13 cellular contexts compared by ENCODE assay signal in genomic region chr11:111283945-111284481, GRCh38. TPM values are rescaled to one million over a fixed set of nuclear protein-coding genes. Genes with fewer than 3 reads are reported as not detected.
DNase-seq lines count a peak whose midpoint lies in the region; ATAC-seq, FAIRE-seq and TF ChIP-seq lines count a peak whose summit lies in the region.
"Had no signal": no experiment of that assay in that cellular context is flagged by ENCODE, and none has a peak within 500 bp of the region (broad histone marks: within the 10 kb centered on the region; RNA-seq: fewer than 3 reads in every experiment).

No MANE protein-coding gene starts in this region.

- ATAC-seq in T-helper 17 cell: no peak
- ATAC-seq in GM21381 (IDR thresholded peaks at IDR 0.05; ENCODE audit: unreplicated experiment): no peak
- no peak for ATAC-seq in GM18519 (IDR thresholded peaks at IDR 0.05; ENCODE audit: low FRiP score, unreplicated experiment)
- ATAC-seq in HG02973 (IDR thresholded peaks at IDR 0.05; ENCODE audit: unreplicated experiment): no peak

- H3K4me3 ChIP-seq in hepatocyte (no peak overlapping the region), skeletal muscle cell (ENCODE audit: low read depth, low read length) (no peak overlapping the region)
- H3K4me3 ChIP-seq in effector memory CD4-positive, alpha-beta T cell (ENCODE audit: insufficient read depth, low read depth, low read length, poor library complexity, severe bottlenecking): no peak overlapping the region
- H3K4me3 ChIP-seq: pancreas had no signal

- WGBS in hepatocyte (ENCODE audit: low lambda C conversion rate, missing lambda C conversion rate): 80% methylated on average over 33 of the region's 33 CpGs

- no peak overlapping the region for H3K27ac ChIP-seq in hepatocyte
- H3K27ac ChIP-seq in effector memory CD4-positive, alpha-beta T cell (ENCODE audit: insufficient read depth, low read length, poor library complexity, severe bottlenecking): no peak overlapping the region
- H3K27ac ChIP-seq: pancreas had no signal

- H3K4me1 ChIP-seq in hepatocyte (ENCODE audit: insufficient read depth): peaks cover 5% of the 10 kb centered on the region
- no peaks in the 10 kb centered on the region for H3K4me1 ChIP-seq in effector memory CD4-positive, alpha-beta T cell (ENCODE audit: control insufficient read depth, insufficient read depth, low read length, poor library complexity, severe bottlenecking)
- H3K4me1 ChIP-seq: pancreas had no signal

- peak overlapping the region; percentile 19 for H3K27ac Mint-ChIP-seq in T-helper 17 cell
- H3K27ac Mint-ChIP-seq: stimulated activated naive CD8-positive, alpha-beta T cell treated with anti-CD3 and anti-CD28 coated beads, Interleukin-15, Interleukin-2, amounts not matched to agents 100 ng/mL and 50 ng/mL, for 24 hours had no signal

- peak; percentile 75 for FAIRE-seq in GM12891 (lab: Jason Lieb, UNC)
- FAIRE-seq: pancreas had no signal

- no peaks in the 10 kb centered on the region for H3K36me3 Mint-ChIP-seq in T-helper 17 cell (ENCODE audit: low read depth)

- H3K4me1 Mint-ChIP-seq in T-helper 17 cell: peaks cover 2% of the 10 kb centered on the region

- H3K9me3 ChIP-seq in T-helper 17 cell (ENCODE audit: control insufficient read depth, low read length, poor library complexity, severe bottlenecking) (no peaks in the 10 kb centered on the region), hepatocyte (ENCODE audit: low read depth) (no peaks in the 10 kb centered on the region)
- H3K9me3 ChIP-seq in effector memory CD4-positive, alpha-beta T cell (ENCODE audit: control insufficient read depth, low read length): no peaks in the 10 kb centered on the region
- H3K9me3 ChIP-seq: pancreas had no signal

- no peaks in the 10 kb centered on the region for H3K27me3 ChIP-seq in hepatocyte
- no peaks in the 10 kb centered on the region for H3K27me3 ChIP-seq in effector memory CD4-positive, alpha-beta T cell (replicated peaks; ENCODE audit: control insufficient read depth, insufficient read depth, low read length, poor library complexity, severe bottlenecking)
- H3K27me3 ChIP-seq: pancreas had no signal

- peaks cover 7% of the 10 kb centered on the region for H3K27me3 Mint-ChIP-seq in T-helper 17 cell
- H3K27me3 Mint-ChIP-seq: stimulated activated naive CD8-positive, alpha-beta T cell treated with anti-CD3 and anti-CD28 coated beads, Interleukin-15, Interleukin-2, amounts not matched to agents 100 ng/mL and 50 ng/mL, for 24 hours had no signal

- H3K36me3 ChIP-seq in hepatocyte (replicated peaks; ENCODE audit: insufficient read depth, low read depth): no peaks in the 10 kb centered on the region
- H3K36me3 ChIP-seq in effector memory CD4-positive, alpha-beta T cell (ENCODE audit: control insufficient read depth, insufficient read depth, low read length): no peaks in the 10 kb centered on the region
- H3K36me3 ChIP-seq: pancreas had no signal

- H3K4me2 ChIP-seq in hepatocyte: no peak overlapping the region

- no peak for TF ChIP-seq CTCF in hepatocyte (IDR thresholded peaks at IDR 0.05; ENCODE audit: poor library complexity)

- no peaks in the 10 kb centered on the region for H4K20me1 ChIP-seq in hepatocyte (ENCODE audit: insufficient read depth, poor library complexity, severe bottlenecking)

- H3K79me2 ChIP-seq in hepatocyte: no peaks in the 10 kb centered on the region

- DNase-seq in GM12891 (ENCODE audit: insufficient read length, low spot score): no peak
- DNase-seq in T-helper 17 cell: no peak
- DNase-seq in hepatocyte (ENCODE audit: low spot score): peak; percentile 19
- DNase-seq in skeletal muscle cell (ENCODE audit: low read depth): peak; percentile 25
- DNase-seq in effector memory CD4-positive, alpha-beta T cell: no peak
- DNase-seq: activated gamma-delta T cell had no signal

- no peak overlapping the region for H2AFZ ChIP-seq in hepatocyte

- H3K4me3 Mint-ChIP-seq in T-helper 17 cell: no peak overlapping the region
- H3K4me3 Mint-ChIP-seq: stimulated activated naive CD8-positive, alpha-beta T cell treated with anti-CD3 and anti-CD28 coated beads, Interleukin-15, Interleukin-2, amounts not matched to agents 100 ng/mL and 50 ng/mL, for 24 hours had no signal

- no peaks in the 10 kb centered on the region for H3K9me2 ChIP-seq in hepatocyte (replicated peaks; ENCODE audit: insufficient read depth)

- TF ChIP-seq POLR2A in GM12891 (IDR thresholded peaks at IDR 0.05; ENCODE audit: low read depth, low read length): no peak

TF ChIP-seq in GM12891, 5 proteins besides CTCF, POLR2A, EP300 and RAD21:
- TF ChIP-seq TAF1 (IDR thresholded peaks at IDR 0.05; ENCODE audit: low read depth, low read length) (no peak), PAX5 (IDR thresholded peaks at IDR 0.05; ENCODE audit: insufficient read depth, low read length, severe bottlenecking) (no peak), SPI1 (IDR thresholded peaks at IDR 0.05; ENCODE audit: low read depth, low read length) (no peak), POU2F2 (IDR thresholded peaks at IDR 0.05; ENCODE audit: low read depth, low read length) (no peak), POLR2AphosphoS5 (IDR thresholded peaks at IDR 0.05; ENCODE audit: low read depth, low read length) (no peak)

RNA-seq across cellular contexts. Expression of gene POU2AF3, which starts 14.3 kb away (rescaled TPM):
- 0.44 TPM for polyA plus RNA-seq in GM12891 (2012; ENCODE audit: low read depth, missing spikeins)
- total RNA-seq in T-helper 17 cell (not detected), hepatocyte (2.5 and 3.6 TPM in 2 replicates)
- polyA plus RNA-seq in hepatocyte: 3.0 and 9.9 TPM in 2 replicates

RNA-seq across cellular contexts. Expression of gene POU2AF2, which starts 38.5 kb away (rescaled TPM):
- not detected for polyA plus RNA-seq in GM12891 (2012; ENCODE audit: low read depth, missing spikeins)
- total RNA-seq in T-helper 17 cell (not detected), hepatocyte (not detected in 2 replicates)
- polyA plus RNA-seq in hepatocyte: 0.89 TPM in 1 of 2 replicates, not detected in the other
- total RNA-seq: H1, left cardiac atrium had no signal
- polyA plus RNA-seq: H1 had no signal

Comparison
In these comparisons a context has a peak if more than half of its experiments do, and no peak if none do; other contexts are left out.
1. DNase-seq: peak in hepatocyte (single experiment) and skeletal muscle cell (single experiment); none in GM12891 (single experiment), T-helper 17 cell (0 of 3) and effector memory CD4-positive, alpha-beta T cell (0 of 3).